9 cellular contexts compared by ENCODE assay signal in the genomic region with DNA sequence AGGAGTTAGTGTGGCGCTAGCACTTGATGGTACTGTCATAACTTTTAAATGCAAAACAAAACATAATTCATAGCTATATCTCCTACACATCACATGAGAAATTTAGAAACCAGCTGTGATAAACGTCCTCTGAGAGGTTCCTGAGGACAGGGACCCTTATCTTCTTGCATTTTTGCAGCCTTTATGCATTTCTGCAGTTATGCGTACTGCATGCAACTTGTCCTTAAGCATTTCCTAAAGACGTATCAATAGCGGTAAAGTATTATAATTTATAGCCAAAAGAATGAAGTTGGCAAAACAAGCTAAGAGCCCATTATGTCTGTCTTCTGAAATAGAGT. TPM values are rescaled to one million over a fixed set of nuclear protein-coding genes. Genes with fewer than 3 reads are reported as not detected.
DNase-seq lines count a peak whose midpoint lies in the region; TF ChIP-seq lines count a peak whose summit lies in the region.
"Had no signal": no experiment of that assay in that cellular context is flagged by ENCODE, and none has a peak within 500 bp of the region (broad histone marks: within the 10 kb centered on the region; RNA-seq: fewer than 3 reads in every experiment).

No MANE protein-coding gene starts in this region.

- H3K36me3 Mint-ChIP-seq in neural progenitor cell, result peaks cover 2% of the 10 kb centered on the region

- TF ChIP-seq CTCF in neural progenitor cell (IDR thresholded peaks at IDR 0.05), result no peak

- peaks cover 22% of the 10 kb centered on the region for H3K4me1 Mint-ChIP-seq in neural progenitor cell

- no peaks in the 10 kb centered on the region for H3K9me3 ChIP-seq in BLaER1 treated with 17β-estradiol and CSF1 and Interleukin-3, amounts not matched to agents 10 nM and 100 nM (replicated peaks in 1 of 11)
- no peaks in the 10 kb centered on the region for H3K9me3 ChIP-seq in NT2/D1 (ENCODE audit: insufficient read depth, low read length)
- H3K9me3 ChIP-seq in ectodermal cell (ENCODE audit: control insufficient read depth, low read length), result no peaks in the 10 kb centered on the region
- no peaks in the 10 kb centered on the region for H3K9me3 ChIP-seq in neural progenitor cell (ENCODE audit: low read depth)

- H2AFZ ChIP-seq in neural progenitor cell (replicated peaks), result no peak overlapping the region

- 68 to 82% methylated on average over 4 to 5 of the region's 5 CpGs for WGBS in ectodermal cell, 2 experiments

- H3K9me3 Mint-ChIP-seq in neural progenitor cell, result no peaks in the 10 kb centered on the region

- peak overlapping the region in 10 of 11 experiments; percentile 87 to 94 (median 92); a peak in 20 of 22 replicates for H3K27ac ChIP-seq in BLaER1 treated with 17β-estradiol and CSF1 and Interleukin-3, amounts not matched to agents 10 nM and 100 nM
- no peak overlapping the region for H3K27ac ChIP-seq in ectodermal cell (ENCODE audit: insufficient read depth, low read depth, low read length, poor library complexity, severe bottlenecking)
- no peak overlapping the region for H3K27ac ChIP-seq in neural progenitor cell

- H3K79me2 ChIP-seq in neural progenitor cell (ENCODE audit: low read depth), result peaks cover 65% of the 10 kb centered on the region

- peak overlapping the region; percentile 92 for H3K4me3 Mint-ChIP-seq in neural progenitor cell

- H3K9ac ChIP-seq in BLaER1 treated with 17β-estradiol and CSF1 and Interleukin-3, amounts not matched to agents 10 nM and 100 nM, result peak overlapping the region; percentile 91 to 99 (median 95)
- H3K9ac ChIP-seq in NT2/D1 (ENCODE audit: insufficient read length, low read depth) (no peak overlapping the region), neural progenitor cell (no peak overlapping the region)

- H3K36me3 ChIP-seq in BLaER1 treated with 17β-estradiol and CSF1 and Interleukin-3, amounts not matched to agents 10 nM and 100 nM, result peaks cover 0 to 6% (median 0%) of the 10 kb centered on the region in 11 experiments; a peak in 3 of 22 replicates
- H3K36me3 ChIP-seq in NT2/D1 (ENCODE audit: insufficient read depth, insufficient read length, low read length) (no peaks in the 10 kb centered on the region), ectodermal cell (ENCODE audit: control insufficient read depth, insufficient read depth, low read length) (no peaks in the 10 kb centered on the region), neural progenitor cell (no peaks in the 10 kb centered on the region)

- H3K4me2 ChIP-seq in BLaER1 treated with 17β-estradiol and CSF1 and Interleukin-3, amounts not matched to agents 10 nM and 100 nM, result peak overlapping the region; percentile 82 to 95 (median 88)
- peak overlapping the region; percentile 79 for H3K4me2 ChIP-seq in neural progenitor cell

- no peaks in the 10 kb centered on the region for H3F3A ChIP-seq in neural progenitor cell (ENCODE audit: low read depth)

- H4K20me1 ChIP-seq in BLaER1 treated with 17β-estradiol and CSF1 and Interleukin-3, amounts not matched to agents 10 nM and 100 nM, result peaks cover 8 to 45% (median 37%) of the 10 kb centered on the region in 11 experiments; a peak in 17 of 22 replicates
- H4K20me1 ChIP-seq in neural progenitor cell (ENCODE audit: low read depth), result peaks cover 52% of the 10 kb centered on the region

- peak overlapping the region; percentile 93 to 99 (median 98) for H3K4me3 ChIP-seq in BLaER1 treated with 17β-estradiol and CSF1 and Interleukin-3, amounts not matched to agents 10 nM and 100 nM
- H3K4me3 ChIP-seq in NT2/D1 (ENCODE audit: insufficient read length, low read depth) (peak overlapping the region; percentile 81), ectodermal cell (ENCODE audit: insufficient read depth, low read depth, low read length) (peak overlapping the region; percentile 91), neural progenitor cell (peak overlapping the region; percentile 90)

- peaks cover 20 to 46% (median 40%) of the 10 kb centered on the region in 10 experiments for H3K4me1 ChIP-seq in BLaER1 treated with 17β-estradiol and CSF1 and Interleukin-3, amounts not matched to agents 10 nM and 100 nM
- no peaks in the 10 kb centered on the region for H3K4me1 ChIP-seq in NT2/D1 (ENCODE audit: insufficient read depth, insufficient read length)
- H3K4me1 ChIP-seq in ectodermal cell (ENCODE audit: control insufficient read depth, insufficient read depth, low read length), result peaks cover 5% of the 10 kb centered on the region
- H3K4me1 ChIP-seq in neural progenitor cell, result peaks cover 12% of the 10 kb centered on the region

- no peak overlapping the region for H3K27ac Mint-ChIP-seq in neural progenitor cell

- no peaks in the 10 kb centered on the region for H3K27me3 ChIP-seq in BLaER1 treated with 17β-estradiol and CSF1 and Interleukin-3, amounts not matched to agents 10 nM and 100 nM
- H3K27me3 ChIP-seq in NT2/D1 (ENCODE audit: insufficient read depth, insufficient read length), result no peaks in the 10 kb centered on the region
- no peaks in the 10 kb centered on the region for H3K27me3 ChIP-seq in ectodermal cell (ENCODE audit: control insufficient read depth, insufficient read depth, low read length, poor library complexity, severe bottlenecking)
- no peaks in the 10 kb centered on the region for H3K27me3 ChIP-seq in neural progenitor cell

- peaks cover under 1% of the 10 kb centered on the region for H3K27me3 Mint-ChIP-seq in neural progenitor cell (ENCODE audit: insufficient read depth, low read depth)

- DNase-seq in NT2/D1 (ENCODE audit: low read depth, low spot score) (no peak), neural progenitor cell (ENCODE audit: low spot score) (no peak), NCI-H1436 (lab: John Stamatoyannopoulos, UW) (no peak), middle frontal gyrus (ENCODE audit: extremely low spot score, low spot score) (no peak), SW 1271 (lab: John Stamatoyannopoulos, UW) (no peak), pons (ENCODE audit: low spot score) (no peak)

RNA-seq across cellular contexts. Expression of a gene that starts 1.7 kb away (rescaled TPM):
- 15.8 TPM for polyA plus RNA-seq in ectodermal cell (2013, experiment 1 of 4)
- polyA plus RNA-seq in ectodermal cell (2013, experiment 2 of 4), result 17.3 TPM
- 12.9 TPM for polyA plus RNA-seq in ectodermal cell (2013, experiment 3 of 4)
- 13.7 TPM for polyA plus RNA-seq in ectodermal cell (2013, experiment 4 of 4)
- 19.8 and 23.8 TPM in 2 replicates for total RNA-seq in neural progenitor cell (ENCODE audit: low replicate concordance)

RNA-seq across cellular contexts. Expression of a gene that starts 19.9 kb away (rescaled TPM):
- polyA plus RNA-seq in ectodermal cell (2013, experiment 1 of 4), result not detected
- not detected for polyA plus RNA-seq in ectodermal cell (2013, experiment 2 of 4)
- polyA plus RNA-seq in ectodermal cell (2013, experiment 3 of 4), result not detected
- polyA plus RNA-seq in ectodermal cell (2013, experiment 4 of 4), result not detected
- total RNA-seq in neural progenitor cell (ENCODE audit: low replicate concordance), result not detected in 2 replicates
- total RNA-seq: M059J had no signal

RNA-seq across cellular contexts. Expression of a gene that starts 33.0 kb away (rescaled TPM):
- not detected for polyA plus RNA-seq in ectodermal cell (2013, experiment 1 of 4)
- not detected for polyA plus RNA-seq in ectodermal cell (2013, experiment 2 of 4)
- polyA plus RNA-seq in ectodermal cell (2013, experiment 3 of 4), result not detected
- polyA plus RNA-seq in ectodermal cell (2013, experiment 4 of 4), result not detected
- not detected in 2 replicates for total RNA-seq in neural progenitor cell (ENCODE audit: low replicate concordance)
- total RNA-seq: M059J had no signal

RNA-seq across cellular contexts. Expression of a gene that starts 57.6 kb away (rescaled TPM):
- polyA plus RNA-seq in ectodermal cell (2013, experiment 1 of 4), result 12.9 TPM
- 17.4 TPM for polyA plus RNA-seq in ectodermal cell (2013, experiment 2 of 4)
- polyA plus RNA-seq in ectodermal cell (2013, experiment 3 of 4), result 15.1 TPM
- 15.4 TPM for polyA plus RNA-seq in ectodermal cell (2013, experiment 4 of 4)
- 12.9 and 13.8 TPM in 2 replicates for total RNA-seq in neural progenitor cell (ENCODE audit: low replicate concordance)

Comparison
In these comparisons a context has a peak if more than half of its experiments do, and no peak if none do; other contexts are left out.
1. H3K27ac ChIP-seq: peak in BLaER1 treated with 17β-estradiol and CSF1 and Interleukin-3, amounts not matched to agents 10 nM and 100 nM (10 of 11); none in ectodermal cell (single experiment) and neural progenitor cell (single experiment).
2. H3K9ac ChIP-seq: peak in BLaER1 treated with 17β-estradiol and CSF1 and Interleukin-3, amounts not matched to agents 10 nM and 100 nM (11 of 11); none in NT2/D1 (single experiment) and neural progenitor cell (single experiment).
3. Peak in every context shown above with its lines, with median percentiles within 50 percentile points of each other: H3K4me3 ChIP-seq.